In genomic region chr4:112219826-112220366, GRCh38 we compare ENCODE assay signal across 25 cellular contexts.
"Had no signal": no experiment of that assay in that cellular context is flagged by ENCODE, and none has a peak within 500 bp of the region (broad histone marks: within the 10 kb centered on the region; RNA-seq: fewer than 3 reads in every experiment).

No MANE protein-coding gene starts in this region.

- H3K36me3 ChIP-seq: neutrophil, pancreas, prostate gland, right lobe of liver, sigmoid colon, stomach, thoracic aorta, thyroid gland, tibial nerve, upper lobe of left lung, vagina had no signal

- H3K27me3 ChIP-seq: neutrophil, pancreas, right lobe of liver, sigmoid colon, thyroid gland, tibial nerve, upper lobe of left lung, vagina had no signal

- FAIRE-seq: pancreas, small intestine, urothelium cell line had no signal

- H3K9me3 ChIP-seq: neutrophil, pancreas, prostate gland, right lobe of liver, sigmoid colon, stomach, thoracic aorta, thyroid gland, tibial nerve, upper lobe of left lung, vagina had no signal

- H3K27ac ChIP-seq: neutrophil, pancreas, prostate gland, right lobe of liver, sigmoid colon, stomach, thoracic aorta, thyroid gland, tibial nerve, upper lobe of left lung, vagina had no signal

- ATAC-seq: pancreas; right cardiac atrium; right lobe of liver; stimulated activated effector memory CD8-positive, alpha-beta T cell treated with anti-CD3 and anti-CD28 coated beads, Interleukin-12 subunit alpha, Interleukin-12 subunit beta, amount 100 ng/mL, for 72 hours; stimulated activated naive B cell treated with anti-CD40 and anti-IgM and Interleukin-4, amounts not matched to agents 10 μg/mL and 1 μg/mL and 100 μg/mL, for 72 hours had no signal

- H3K4me3 ChIP-seq: pancreas, prostate gland, right lobe of liver, sigmoid colon, stomach, thoracic aorta, thyroid gland, tibial nerve, upper lobe of left lung, vagina had no signal

- H3K4me1 ChIP-seq: pancreas, prostate gland, right lobe of liver, sigmoid colon, stomach, thyroid gland, tibial nerve, upper lobe of left lung, vagina had no signal

- DNase-seq: nephron progenitor cell; nucleus accumbens; pancreas; retina; right cardiac atrium; right lobe of liver; sigmoid colon; small intestine; stimulated activated CD4-positive, alpha-beta T cell treated with anti-CD3 and anti-CD28 coated beads, Interleukin-15, amount 100 ng/mL, for 24 hours; stimulated activated CD4-positive, alpha-beta T cell treated with anti-CD3 and anti-CD28 coated beads, Interleukin-2, amount 100 ng/mL, for 24 hours; stimulated activated CD4-positive, alpha-beta T cell treated with anti-CD3 and anti-CD28 coated beads, Interleukin-2, amount 100 ng/mL, for 48 hours; stimulated activated CD4-positive, alpha-beta T cell treated with anti-CD3 and anti-CD28 coated beads, Interleukin-4, amount 100 ng/mL, for 24 hours; stimulated activated naive B cell treated with anti-CD40 and anti-IgM and Interleukin-4, amounts not matched to agents 10 μg/mL and 1 μg/mL and 100 μg/mL, for 72 hours; stimulated activated naive CD4-positive, alpha-beta T cell treated with Interleukin-2 at 50 U/mL for 16 hours; stomach; thyroid gland; trophoblast cell; upper lobe of left lung had no signal
